ENCODE assay signal across 1 cellular context in the genomic region with DNA sequence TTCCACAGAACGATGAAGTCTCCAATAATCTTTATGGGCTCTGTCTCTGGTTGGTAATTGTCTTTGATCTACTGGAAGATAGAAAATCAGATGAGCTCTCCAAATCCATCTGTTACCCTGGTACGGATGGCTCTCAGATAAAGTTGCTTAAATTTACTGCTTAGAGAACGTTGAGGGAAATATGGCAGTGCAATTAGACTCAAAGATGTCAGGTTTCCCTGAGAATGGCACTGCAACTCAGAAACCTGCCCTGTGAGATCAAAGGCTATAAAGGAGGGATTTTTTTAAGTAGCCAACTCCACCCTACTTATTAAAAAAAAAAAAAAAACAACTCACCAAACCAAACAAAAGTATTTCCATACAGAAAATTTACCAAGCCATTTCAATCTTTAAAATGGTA.
TF ChIP-seq lines count a peak whose summit lies in the region.

No MANE protein-coding gene starts in this region.

TF ChIP-seq in HCT116, 20 proteins besides CTCF, POLR2A, EP300 and RAD21:
- TF ChIP-seq, protein P1, sequence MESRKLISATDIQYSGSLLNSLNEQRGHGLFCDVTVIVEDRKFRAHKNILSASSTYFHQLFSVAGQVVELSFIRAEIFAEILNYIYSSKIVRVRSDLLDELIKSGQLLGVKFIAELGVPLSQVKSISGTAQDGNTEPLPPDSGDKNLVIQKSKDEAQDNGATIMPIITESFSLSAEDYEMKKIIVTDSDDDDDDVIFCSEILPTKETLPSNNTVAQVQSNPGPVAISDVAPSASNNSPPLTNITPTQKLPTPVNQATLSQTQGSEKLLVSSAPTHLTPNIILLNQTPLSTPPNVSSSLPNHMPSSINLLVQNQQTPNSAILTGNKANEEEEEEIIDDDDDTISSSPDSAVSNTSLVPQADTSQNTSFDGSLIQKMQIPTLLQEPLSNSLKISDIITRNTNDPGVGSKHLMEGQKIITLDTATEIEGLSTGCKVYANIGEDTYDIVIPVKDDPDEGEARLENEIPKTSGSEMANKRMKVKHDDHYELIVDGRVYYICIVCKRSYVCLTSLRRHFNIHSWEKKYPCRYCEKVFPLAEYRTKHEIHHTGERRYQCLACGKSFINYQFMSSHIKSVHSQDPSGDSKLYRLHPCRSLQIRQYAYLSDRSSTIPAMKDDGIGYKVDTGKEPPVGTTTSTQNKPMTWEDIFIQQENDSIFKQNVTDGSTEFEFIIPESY (IDR thresholded peaks at IDR 0.05; ENCODE audit: extremely low read depth, insufficient replicate concordance, low read length), result no peak
